27 cellular contexts compared by ENCODE assay signal in genomic region chr12:25480145-25480544, GRCh38.
"Had no signal": no experiment of that assay in that cellular context is flagged by ENCODE, and none has a peak within 500 bp of the region (broad histone marks: within the 10 kb centered on the region; RNA-seq: fewer than 3 reads in every experiment).

No MANE protein-coding gene starts in this region.

- H2AFZ ChIP-seq: parathyroid adenoma had no signal

- H3K79me2 ChIP-seq: parathyroid adenoma had no signal

- H3K27me3 ChIP-seq: gastroesophageal sphincter, heart right ventricle, neutrophil, right lobe of liver, tibial nerve, upper lobe of left lung had no signal

- H3K4me3 ChIP-seq: coronary artery, gastroesophageal sphincter, heart right ventricle, lung, right lobe of liver, thoracic aorta, tibial nerve, upper lobe of left lung had no signal

- H3K27ac ChIP-seq: coronary artery, gastroesophageal sphincter, heart right ventricle, neutrophil, parathyroid adenoma, right lobe of liver, thoracic aorta, tibial nerve, upper lobe of left lung had no signal

- H3K36me3 ChIP-seq: gastroesophageal sphincter, heart right ventricle, neutrophil, right lobe of liver, thoracic aorta, tibial nerve, upper lobe of left lung had no signal

- FAIRE-seq: endometrium, islet of Langerhans, small intestine, urothelium cell line had no signal

- H3K4me1 ChIP-seq: gastroesophageal sphincter, heart right ventricle, parathyroid adenoma, right lobe of liver, tibial nerve, upper lobe of left lung had no signal

- DNase-seq: central memory CD4-positive, alpha-beta T cell; dermis blood vessel endothelial cell; effector memory CD4-positive, alpha-beta T cell; foreskin fibroblast; glutamatergic neuron; heart right ventricle; hippocampal formation; kidney glomerular epithelial cell; left colon; left ventricle myocardium superior; natural killer cell; right lobe of liver; small intestine; stimulated activated CD4-positive, alpha-beta T cell treated with anti-CD3 and anti-CD28 coated beads, Interleukin-15, amount 100 ng/mL, for 24 hours; stimulated activated CD4-positive, alpha-beta T cell treated with anti-CD3 and anti-CD28 coated beads, Interleukin-2, amount 100 ng/mL, for 48 hours; stimulated activated naive B cell treated with anti-CD40 and anti-IgM and Interleukin-4, amounts not matched to agents 10 μg/mL and 1 μg/mL and 100 μg/mL, for 72 hours; upper lobe of left lung had no signal

- H3K9ac ChIP-seq: parathyroid adenoma had no signal

- H3K9me3 ChIP-seq: gastroesophageal sphincter, heart right ventricle, neutrophil, right lobe of liver, thoracic aorta, tibial nerve, upper lobe of left lung had no signal

- ATAC-seq: gastroesophageal sphincter; heart right ventricle; left colon; left ventricle myocardium superior; natural killer cell; right lobe of liver; stimulated activated naive B cell treated with anti-CD40 and anti-IgM and Interleukin-4, amounts not matched to agents 10 μg/mL and 1 μg/mL and 100 μg/mL, for 72 hours had no signal
